Comparison of ENCODE assay signal across 19 cellular contexts in the genomic region with DNA sequence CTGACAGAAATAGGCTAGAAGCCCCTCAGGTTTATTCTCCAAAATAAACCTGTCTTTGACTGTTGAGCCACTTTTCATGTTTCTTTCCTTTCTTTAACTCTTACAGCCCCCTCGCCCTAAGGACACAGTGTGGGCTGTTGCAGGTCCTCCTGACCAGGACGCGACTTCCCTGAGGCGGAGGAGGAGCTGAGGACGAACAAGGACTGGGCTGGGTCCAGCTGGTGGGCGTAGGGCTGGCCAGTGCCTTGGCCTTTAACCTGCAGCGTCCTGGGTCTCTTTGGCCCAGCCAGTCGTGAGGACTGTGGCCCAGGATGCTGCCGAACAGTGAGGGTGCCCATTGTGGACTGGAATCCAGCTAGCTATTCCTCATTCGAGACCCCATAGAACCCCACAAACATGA. TPM values are rescaled to one million over a fixed set of nuclear protein-coding genes. Genes with fewer than 3 reads are reported as not detected.
DNase-seq lines count a peak whose midpoint lies in the region; ATAC-seq and TF ChIP-seq lines count a peak whose summit lies in the region.
"Had no signal": no experiment of that assay in that cellular context is flagged by ENCODE, and none has a peak within 500 bp of the region (broad histone marks: within the 10 kb centered on the region; RNA-seq: fewer than 3 reads in every experiment).

No MANE protein-coding gene starts in this region.

- no peaks in the 10 kb centered on the region for H3K9me2 ChIP-seq in PC-3 (replicated peaks; ENCODE audit: low read length)

- peak overlapping the region; percentile 72; the same call in 1 of the 2 replicates for H3K4me2 ChIP-seq in PC-3 (ENCODE audit: low read length)
- H3K4me2 ChIP-seq: BLaER1 treated with 17β-estradiol and CSF1 and Interleukin-3, amounts not matched to agents 10 nM and 100 nM had no signal

- peaks cover 3% of the 10 kb centered on the region for H3K9me3 Mint-ChIP-seq in activated CD8-positive, alpha-beta T cell treated with anti-CD3 and anti-CD28 coated beads, Interleukin-2, amount 10 ng/mL, durations not matched to agents 7 days and 5 days (ENCODE audit: insufficient read depth)

- no peak overlapping the region for H3K27ac ChIP-seq in PC-3 (ENCODE audit: low read length)
- no peak overlapping the region for H3K27ac ChIP-seq in esophagus muscularis mucosa (replicated peaks in 1 of 4)
- H3K27ac ChIP-seq: BLaER1 treated with 17β-estradiol and CSF1 and Interleukin-3, amounts not matched to agents 10 nM and 100 nM had no signal

- no peak for TF ChIP-seq POLR2A in esophagus muscularis mucosa (IDR thresholded peaks at IDR 0.05; ENCODE audit: low read depth)

- no peaks in the 10 kb centered on the region for H4K20me1 ChIP-seq in PC-3 (ENCODE audit: low read length)
- H4K20me1 ChIP-seq: BLaER1 treated with 17β-estradiol and CSF1 and Interleukin-3, amounts not matched to agents 10 nM and 100 nM had no signal

- H3K27ac Mint-ChIP-seq in activated CD8-positive, alpha-beta T cell treated with anti-CD3 and anti-CD28 coated beads, Interleukin-2, amount 10 ng/mL, durations not matched to agents 7 days and 5 days, result no peak overlapping the region
- H3K27ac Mint-ChIP-seq: CD4-positive, alpha-beta memory T cell had no signal

- H2AFZ ChIP-seq in PC-3 (ENCODE audit: low read length), result peak overlapping the region; percentile 80

- H3K27me3 ChIP-seq in PC-3 (ENCODE audit: low read length), result peaks cover 13% of the 10 kb centered on the region; the same call in 1 of the 2 replicates
- H3K27me3 ChIP-seq in esophagus muscularis mucosa, result peaks cover 0 to 29% (median 0%) of the 10 kb centered on the region in 4 donors
- H3K27me3 ChIP-seq: BLaER1 treated with 17β-estradiol and CSF1 and Interleukin-3, amounts not matched to agents 10 nM and 100 nM had no signal

- no peak for TF ChIP-seq EP300 in esophagus muscularis mucosa (IDR thresholded peaks at IDR 0.05)

- POLR2A ChIA-PET in PC-3 (lab: Charles Lee; ENCODE audit: unreplicated experiment), result no interaction called here
- POLR2A ChIA-PET in activated CD8-positive, alpha-beta T cell treated with anti-CD3 and anti-CD28 coated beads, Interleukin-2, amount 10 ng/mL, durations not matched to agents 7 days and 5 days (lab: Charles Lee), result no interaction called here

- H3K4me3 ChIP-seq in PC-3 (ENCODE audit: low read length) (no peak overlapping the region), esophagus muscularis mucosa (no peak overlapping the region)
- H3K4me3 ChIP-seq: BLaER1 treated with 17β-estradiol and CSF1 and Interleukin-3, amounts not matched to agents 10 nM and 100 nM; GM12878 had no signal

- CTCF ChIA-PET in PC-3 (lab: Charles Lee), result no interaction called here
- CTCF ChIA-PET in activated CD8-positive, alpha-beta T cell treated with anti-CD3 and anti-CD28 coated beads, Interleukin-2, amount 10 ng/mL, durations not matched to agents 7 days and 5 days (lab: Charles Lee), result interaction anchor here (1.1 kb wide), 1 partner anchor 433 kb away, joined by 3 read pairs; no protein-coding TSS in a partner anchor

- BruUV-seq in PC-3 (replicated peaks; lab: Mats Ljungman, UMichigan), result no TSS peak

- peaks cover 3% of the 10 kb centered on the region for H3K27me3 Mint-ChIP-seq in activated CD8-positive, alpha-beta T cell treated with anti-CD3 and anti-CD28 coated beads, Interleukin-2, amount 10 ng/mL, durations not matched to agents 7 days and 5 days (ENCODE audit: low read depth)

- H3K4me1 Mint-ChIP-seq in activated CD8-positive, alpha-beta T cell treated with anti-CD3 and anti-CD28 coated beads, Interleukin-2, amount 10 ng/mL, durations not matched to agents 7 days and 5 days (ENCODE audit: low read depth), result no peaks in the 10 kb centered on the region
- H3K4me1 Mint-ChIP-seq: CD4-positive, alpha-beta memory T cell had no signal

- TF ChIP-seq CTCF in PC-3 (conservative IDR thresholded peaks at IDR 0.05; ENCODE audit: low read depth, low read length), result no peak
- TF ChIP-seq CTCF in esophagus muscularis mucosa (IDR thresholded peaks at IDR 0.05), result no peak

- DNase-seq in Right ventricle myocardium superior (peak; percentile 13), left cardiac atrium (no peak), PC-3 (no peak), esophagus muscularis mucosa (ENCODE audit: extremely low spot score) (peak; percentile 62), HuH-7 (ENCODE audit: low spot score) (no peak)
- no peak for DNase-seq in effector CD8-positive, alpha-beta T cell (lab: John Stamatoyannopoulos, UW)
- no peak for DNase-seq in activated CD8-positive, alpha-beta T cell treated with anti-CD3 and anti-CD28 coated beads, Interleukin-2, amount 10 ng/mL, durations not matched to agents 7 days and 5 days
- DNase-seq: CD4-positive, alpha-beta memory T cell; COR-L47; EL; GDM1; HCEC 1CT; KBM-7; MM.1S; NCI-H446; NCI-H524 treated with DMSO at 0.1 percent for 48 hours; NK-92 treated with Interleukin-12 subunit alpha and Interleukin-12 subunit beta, amount 100 ng/mL, for 24 hours had no signal

- H3K4me3 Mint-ChIP-seq in activated CD8-positive, alpha-beta T cell treated with anti-CD3 and anti-CD28 coated beads, Interleukin-2, amount 10 ng/mL, durations not matched to agents 7 days and 5 days, result no peak overlapping the region
- H3K4me3 Mint-ChIP-seq: CD4-positive, alpha-beta memory T cell had no signal

- H3K79me2 ChIP-seq in PC-3 (ENCODE audit: low read length), result no peaks in the 10 kb centered on the region

- intact Hi-C loops in Right ventricle myocardium superior (cut with DNase I), result no loop called here
- intact Hi-C loops in left cardiac atrium (cut with DNase I), result no loop called here
- intact Hi-C loops in PC-3 (cut with micrococcal nuclease), result no loop called here
- intact Hi-C loops in esophagus muscularis mucosa (cut with DNase I), result no loop called here

- 93% methylated on average over 8 of the region's 10 CpGs for WGBS in esophagus muscularis mucosa

- H3K9ac ChIP-seq in PC-3 (ENCODE audit: low read length), result no peak overlapping the region
- H3K9ac ChIP-seq: BLaER1 treated with 17β-estradiol and CSF1 and Interleukin-3, amounts not matched to agents 10 nM and 100 nM had no signal

- no peaks in the 10 kb centered on the region for H3K36me3 Mint-ChIP-seq in activated CD8-positive, alpha-beta T cell treated with anti-CD3 and anti-CD28 coated beads, Interleukin-2, amount 10 ng/mL, durations not matched to agents 7 days and 5 days (ENCODE audit: low read depth)
- H3K36me3 Mint-ChIP-seq: CD4-positive, alpha-beta memory T cell had no signal

- no peaks in the 10 kb centered on the region for H3K36me3 ChIP-seq in PC-3 (ENCODE audit: low read depth, low read length)
- H3K36me3 ChIP-seq in esophagus muscularis mucosa, result no peaks in the 10 kb centered on the region
- H3K36me3 ChIP-seq: BLaER1 treated with 17β-estradiol and CSF1 and Interleukin-3, amounts not matched to agents 10 nM and 100 nM had no signal

- H3K9me3 ChIP-seq in PC-3 (ENCODE audit: low read length) (no peaks in the 10 kb centered on the region), esophagus muscularis mucosa (no peaks in the 10 kb centered on the region)

- no peaks in the 10 kb centered on the region for H3F3A ChIP-seq in PC-3 (ENCODE audit: low read length, unreplicated experiment)

- H3K4me1 ChIP-seq in PC-3 (ENCODE audit: insufficient read depth, low read length) (0 out of 2 replicates have a peak, but pooled peaks cover 4% of the 10 kb centered on the region), esophagus muscularis mucosa (no peaks in the 10 kb centered on the region)
- H3K4me1 ChIP-seq: BLaER1 treated with 17β-estradiol and CSF1 and Interleukin-3, amounts not matched to agents 10 nM and 100 nM had no signal

- no peak for ATAC-seq in Right ventricle myocardium superior (ENCODE audit: poor library complexity)
- ATAC-seq in left cardiac atrium, result no peak
- no peak for ATAC-seq in PC-3
- no peak for ATAC-seq in activated CD8-positive, alpha-beta T cell treated with anti-CD3 and anti-CD28 coated beads, Interleukin-2, amount 10 ng/mL, durations not matched to agents 7 days and 5 days
- ATAC-seq: GM12878 had no signal

RNA-seq across cellular contexts. Expression of a gene that starts 13.4 kb away (rescaled TPM):
- 13.4 TPM for total RNA-seq in Right ventricle myocardium superior
- total RNA-seq in left cardiac atrium, result 10 to 100 TPM; 11.8 to 14.3 TPM
- 36.6 and 41.9 TPM in 2 replicates for total RNA-seq in PC-3 (2014; rRNA removed)
- total RNA-seq in esophagus muscularis mucosa, result 10 to 100 TPM; 10.4 to 14.6 (median 14.3) TPM
- 10 to 100 TPM; 17.5 to 18.1 TPM for total RNA-seq in activated CD8-positive, alpha-beta T cell treated with anti-CD3 and anti-CD28 coated beads, Interleukin-2, amount 10 ng/mL, durations not matched to agents 7 days and 5 days

Comparison
In these comparisons a context has a peak if more than half of its experiments do, and no peak if none do; other contexts are left out.
1. DNase-seq: peak in Right ventricle myocardium superior (single experiment) and esophagus muscularis mucosa (single experiment); none in left cardiac atrium (single experiment), PC-3 (single experiment), HuH-7 (single experiment), effector CD8-positive, alpha-beta T cell (single experiment) and activated CD8-positive, alpha-beta T cell treated with anti-CD3 and anti-CD28 coated beads, Interleukin-2, amount 10 ng/mL, durations not matched to agents 7 days and 5 days (single experiment).